ENCODE assay signal across 32 cellular contexts in genomic region chr4:12612866-12613265, GRCh38.
"Had no signal": no experiment of that assay in that cellular context is flagged by ENCODE, and none has a peak within 500 bp of the region (broad histone marks: within the 10 kb centered on the region; RNA-seq: fewer than 3 reads in every experiment).

No MANE protein-coding gene starts in this region.

- DNase-seq: activated CD4-positive, alpha-beta memory T cell treated with anti-CD3 and anti-CD28 coated beads, Interleukin-2, amount 10 ng/mL, durations not matched to agents 7 days and 5 days; activated CD4-positive, alpha-beta T cell treated with anti-CD3 and anti-CD28 coated beads for 1 hour; activated CD4-positive, alpha-beta T cell treated with anti-CD3 and anti-CD28 coated beads for 48 hours; activated CD4-positive, CD25-positive, alpha-beta regulatory T cell; activated CD8-positive, alpha-beta memory T cell treated with anti-CD3 and anti-CD28 coated beads for 24 hours; activated CD8-positive, alpha-beta memory T cell treated with anti-CD3 and anti-CD28 coated beads, Interleukin-2, amount 10 ng/mL, durations not matched to agents 7 days and 5 days; activated CD8-positive, alpha-beta memory T cell treated with anti-CD3 and anti-CD28 coated beads, Interleukin-2, amount 50 U/mL, for 48 hours; activated effector memory CD4-positive, alpha-beta T cell treated with Interleukin-2 at 50 U/mL for 16 hours; activated naive CD4-positive, alpha-beta T cell treated with anti-CD3 and anti-CD28 coated beads, Interleukin-2, amount 10 ng/mL, durations not matched to agents 7 days and 5 days; activated naive CD8-positive, alpha-beta T cell treated with anti-CD3 and anti-CD28 coated beads, Interleukin-2, amount 50 U/mL, for 24 hours; activated T-cell treated with anti-CD3 and anti-CD28 coated beads, Interleukin-2, amount 50 U/mL, for 48 hours; anterior cingulate cortex; central memory CD4-positive, alpha-beta T cell; NCI-H1092 treated with DMSO at 0.1 percent for 48 hours; NCI-H146; NCI-H2029 treated with DMSO at 0.1 percent for 48 hours; NCI-H2107; NCI-H226; NCI-H446 treated with DMSO at 0.1 percent for 48 hours; NCI-H526; NCI-H82; NK-92 treated with Interleukin-12 subunit alpha and Interleukin-12 subunit beta, amount 100 ng/mL, for 24 hours; PC-3; Peyer's patch; RPMI8226; SHP77 treated with DMSO at 0.1 percent for 48 hours; T-cell; T-helper 17 cell; T-helper 9 cell; WERI-Rb-1 had no signal

- ATAC-seq: activated CD8-positive, alpha-beta memory T cell treated with anti-CD3 and anti-CD28 coated beads, Interleukin-2, amount 10 ng/mL, durations not matched to agents 7 days and 5 days; activated naive CD8-positive, alpha-beta T cell treated with anti-CD3 and anti-CD28 coated beads, Interleukin-2, amount 50 U/mL, for 24 hours; K562; PC-3; SK-N-SH treated with all-trans-retinoic acid at 6 μM for 48 hours; T-cell; T-helper 17 cell had no signal
